In genomic region chr9:32405506-32405905, GRCh38 we compare ENCODE assay signal across 30 cellular contexts.
"Had no signal": no experiment of that assay in that cellular context is flagged by ENCODE, and none has a peak within 500 bp of the region (broad histone marks: within the 10 kb centered on the region; RNA-seq: fewer than 3 reads in every experiment).

No MANE protein-coding gene starts in this region.

- H3K27ac Mint-ChIP-seq: activated CD4-positive, alpha-beta memory T cell treated with anti-CD3 and anti-CD28 coated beads, Interleukin-2, amount 10 ng/mL, durations not matched to agents 7 days and 5 days; activated CD4-positive, alpha-beta T cell treated with anti-CD3 and anti-CD28 coated beads, Interleukin-2, amount 10 ng/mL, durations not matched to agents 7 days and 5 days; activated naive CD8-positive, alpha-beta T cell; activated T-cell treated with anti-CD3 and anti-CD28 coated beads, Interleukin-2, amount 50 U/mL, for 24 hours; activated T-cell treated with anti-CD3 and anti-CD28 coated beads, Interleukin-2, amount 50 U/mL, for 72 hours; activated T-helper 17 cell treated with anti-CD3 and anti-CD28 coated beads, Interleukin-2, amount 50 U/mL, for 72 hours; effector memory CD8-positive, alpha-beta T cell had no signal

- ATAC-seq: activated T-cell treated with anti-CD3 and anti-CD28 coated beads, Interleukin-2, amount 50 U/mL, for 72 hours; activated T-helper 17 cell treated with anti-CD3 and anti-CD28 coated beads, Interleukin-2, amount 50 U/mL, for 72 hours; effector memory CD8-positive, alpha-beta T cell had no signal

- H3K4me1 Mint-ChIP-seq: activated T-helper 17 cell treated with anti-CD3 and anti-CD28 coated beads, Interleukin-2, amount 50 U/mL, for 72 hours had no signal

- FAIRE-seq: astrocyte, colon, frontal cortex had no signal

- H3K9me3 Mint-ChIP-seq: activated CD4-positive, alpha-beta memory T cell treated with anti-CD3 and anti-CD28 coated beads, Interleukin-2, amount 10 ng/mL, durations not matched to agents 7 days and 5 days; activated CD4-positive, alpha-beta T cell treated with anti-CD3 and anti-CD28 coated beads, Interleukin-2, amount 10 ng/mL, durations not matched to agents 7 days and 5 days; activated T-cell treated with anti-CD3 and anti-CD28 coated beads, Interleukin-2, amount 50 U/mL, for 24 hours; activated T-cell treated with anti-CD3 and anti-CD28 coated beads, Interleukin-2, amount 50 U/mL, for 72 hours; activated T-helper 17 cell treated with anti-CD3 and anti-CD28 coated beads, Interleukin-2, amount 50 U/mL, for 72 hours; effector memory CD8-positive, alpha-beta T cell had no signal

- H3K27me3 Mint-ChIP-seq: activated CD4-positive, alpha-beta memory T cell treated with anti-CD3 and anti-CD28 coated beads, Interleukin-2, amount 10 ng/mL, durations not matched to agents 7 days and 5 days; activated CD4-positive, alpha-beta T cell treated with anti-CD3 and anti-CD28 coated beads, Interleukin-2, amount 10 ng/mL, durations not matched to agents 7 days and 5 days; activated naive CD8-positive, alpha-beta T cell; activated T-cell treated with anti-CD3 and anti-CD28 coated beads, Interleukin-2, amount 50 U/mL, for 24 hours; activated T-helper 17 cell treated with anti-CD3 and anti-CD28 coated beads, Interleukin-2, amount 50 U/mL, for 72 hours; effector memory CD8-positive, alpha-beta T cell had no signal

- DNase-seq: activated CD4-positive, alpha-beta memory T cell treated with anti-CD3 and anti-CD28 coated beads, Interleukin-2, amount 10 ng/mL, durations not matched to agents 7 days and 5 days; activated CD4-positive, alpha-beta T cell treated with anti-CD3 and anti-CD28 coated beads for 4 hours; activated CD4-positive, alpha-beta T cell treated with anti-CD3 and anti-CD28 coated beads, Interleukin-2, amount 10 ng/mL, durations not matched to agents 7 days and 5 days; activated CD4-positive, alpha-beta T cell treated with anti-CD3 and anti-CD28 coated beads, Interleukin-2, amount 50 U/mL, for 4 hours; activated CD4-positive, CD25-positive, alpha-beta regulatory T cell; activated CD4-positive, CD25-positive, alpha-beta regulatory T cell treated with anti-CD3 and anti-CD28 coated beads, Interleukin-2, amount 50 U/mL, for 72 hours; activated CD8-positive, alpha-beta memory T cell treated with anti-CD3 and anti-CD28 coated beads, Interleukin-2, amount 50 U/mL, for 48 hours; activated effector memory CD4-positive, alpha-beta T cell treated with Interleukin-2 at 50 U/mL for 16 hours; activated gamma-delta T cell treated with Interleukin-2 at 50 U/mL for 16 hours; activated naive CD4-positive, alpha-beta T cell treated with anti-CD3 and anti-CD28 coated beads, Interleukin-2, amount 50 U/mL, for 16 hours; activated naive CD4-positive, alpha-beta T cell treated with Interleukin-2 at 50 U/mL for 16 hours; activated T-cell treated with anti-CD3 and anti-CD28 coated beads for 4 hours; activated T-cell treated with anti-CD3 and anti-CD28 coated beads, Interleukin-2, amount 50 U/mL, for 24 hours; activated T-cell treated with anti-CD3 and anti-CD28 coated beads, Interleukin-2, amount 50 U/mL, for 72 hours; amniotic stem cell; anterior cingulate cortex; brain microvascular endothelial cell; caudate nucleus; cortex of kidney; dermis blood vessel endothelial cell; effector CD4-positive, alpha-beta T cell; effector memory CD8-positive, alpha-beta T cell; head of caudate nucleus; T-helper 2 cell had no signal

- H3K4me3 Mint-ChIP-seq: activated CD4-positive, alpha-beta memory T cell treated with anti-CD3 and anti-CD28 coated beads, Interleukin-2, amount 10 ng/mL, durations not matched to agents 7 days and 5 days; activated CD4-positive, alpha-beta T cell treated with anti-CD3 and anti-CD28 coated beads, Interleukin-2, amount 10 ng/mL, durations not matched to agents 7 days and 5 days; activated naive CD8-positive, alpha-beta T cell; activated T-cell treated with anti-CD3 and anti-CD28 coated beads, Interleukin-2, amount 50 U/mL, for 24 hours; activated T-cell treated with anti-CD3 and anti-CD28 coated beads, Interleukin-2, amount 50 U/mL, for 72 hours; activated T-helper 17 cell treated with anti-CD3 and anti-CD28 coated beads, Interleukin-2, amount 50 U/mL, for 72 hours; effector memory CD8-positive, alpha-beta T cell had no signal

- H3K27me3 ChIP-seq: brain microvascular endothelial cell, esophagus muscularis mucosa had no signal

- H3K4me3 ChIP-seq: esophagus muscularis mucosa had no signal

- H3K27ac ChIP-seq: brain microvascular endothelial cell, esophagus muscularis mucosa had no signal

- H3K9me3 ChIP-seq: esophagus muscularis mucosa had no signal
